17 cellular contexts compared by ENCODE assay signal in genomic region chr10:11713186-11713743, GRCh38. TPM values are rescaled to one million over a fixed set of nuclear protein-coding genes. Genes with fewer than 3 reads are reported as not detected.
A peak's percentile ranks its signal among the peaks of the same experiment; 100 is the strongest.
DNase-seq lines count a peak whose midpoint lies in the region; ATAC-seq, FAIRE-seq and TF ChIP-seq lines count a peak whose summit lies in the region.
"Had no signal": no experiment of that assay in that cellular context is flagged by ENCODE, and none has a peak within 500 bp of the region (broad histone marks: within the 10 kb centered on the region; RNA-seq: fewer than 3 reads in every experiment).

No MANE protein-coding gene starts in this region.

- H3K23ac ChIP-seq in mesenchymal stem cell (ENCODE audit: low read length in 2 of 2), result no peak overlapping the region

- H3K9me2 ChIP-seq in hepatocyte (replicated peaks; ENCODE audit: insufficient read depth), result no peaks in the 10 kb centered on the region

- H3K79me2 ChIP-seq in hepatocyte, result no peaks in the 10 kb centered on the region

- no peak overlapping the region for H2BK5ac ChIP-seq in mesenchymal stem cell (ENCODE audit: low read depth, low read length, poor library complexity, severe bottlenecking)

- H3K4me1 Mint-ChIP-seq in activated CD8-positive, alpha-beta T cell treated with anti-CD3 and anti-CD28 coated beads for 36 hours (ENCODE audit: low read depth), result peaks cover 18% of the 10 kb centered on the region
- peaks cover 34% of the 10 kb centered on the region for H3K4me1 Mint-ChIP-seq in activated CD8-positive, alpha-beta T cell treated with anti-CD3 and anti-CD28 coated beads, Interleukin-2, amount 10 ng/mL, durations not matched to agents 7 days and 5 days (ENCODE audit: low read depth)
- H3K4me1 Mint-ChIP-seq in activated B cell treated with CpG ODN at 0.5 μM for 24 hours, result peaks cover 56% of the 10 kb centered on the region
- H3K4me1 Mint-ChIP-seq in type B pancreatic cell (ENCODE audit: unreplicated experiment), result peaks cover 6% of the 10 kb centered on the region

- FAIRE-seq in HTR-8/SVneo (lab: Jason Lieb, UNC), result no peak
- FAIRE-seq: GM12892, H1 had no signal

- intact Hi-C loops in activated CD8-positive, alpha-beta T cell treated with anti-CD3 and anti-CD28 coated beads for 36 hours (cut with micrococcal nuclease), result loop anchor here (5.0 kb wide), 1 partner anchor 196 kb away; no protein-coding TSS in a partner anchor
- intact Hi-C loops in activated B cell treated with CpG ODN at 0.5 μM for 24 hours (cut with micrococcal nuclease), result loop anchor here (5.0 kb wide), 1 partner anchor 36 kb away; no protein-coding TSS in a partner anchor

- ATAC-seq in activated CD8-positive, alpha-beta T cell treated with anti-CD3 and anti-CD28 coated beads for 36 hours, result no peak
- no peak for ATAC-seq in activated CD8-positive, alpha-beta T cell treated with anti-CD3 and anti-CD28 coated beads, Interleukin-2, amount 10 ng/mL, durations not matched to agents 7 days and 5 days
- peak; percentile 27 for ATAC-seq in activated B cell treated with CpG ODN at 0.5 μM for 24 hours (ENCODE audit: low read depth)

- DNase-seq in activated CD8-positive, alpha-beta T cell treated with anti-CD3 and anti-CD28 coated beads for 36 hours, result peak; percentile 19
- DNase-seq in activated CD8-positive, alpha-beta T cell treated with anti-CD3 and anti-CD28 coated beads, Interleukin-2, amount 10 ng/mL, durations not matched to agents 7 days and 5 days, result no peak
- DNase-seq in activated B cell treated with CpG ODN at 0.5 μM for 24 hours, result no peak
- DNase-seq in hepatocyte (ENCODE audit: low spot score), result peak; percentile 55
- no peak for DNase-seq in type B pancreatic cell (ENCODE audit: extremely low spot score, unreplicated experiment)
- no peak for DNase-seq in HTR-8/SVneo (ENCODE audit: insufficient read length, low spot score)
- no peak for DNase-seq in 8988T
- DNase-seq in mesenchymal stem cell, result no peak
- DNase-seq: ACHN; activated CD4-positive, alpha-beta T cell treated with anti-CD3 and anti-CD28 coated beads for 48 hours; DMS53; NCI-H1436; NCI-H82 had no signal

- POLR2A ChIA-PET in activated CD8-positive, alpha-beta T cell treated with anti-CD3 and anti-CD28 coated beads for 36 hours (lab: Charles Lee), result no interaction called here
- POLR2A ChIA-PET in activated CD8-positive, alpha-beta T cell treated with anti-CD3 and anti-CD28 coated beads, Interleukin-2, amount 10 ng/mL, durations not matched to agents 7 days and 5 days (lab: Charles Lee), result no interaction called here
- POLR2A ChIA-PET in activated B cell treated with CpG ODN at 0.5 μM for 24 hours (lab: Charles Lee), result no interaction called here

- no peak overlapping the region for H2BK15ac ChIP-seq in mesenchymal stem cell (ENCODE audit: low read depth, poor library complexity, severe bottlenecking)

- H4K8ac ChIP-seq in mesenchymal stem cell (ENCODE audit: low read length), result no peak overlapping the region

- H3K4me1 ChIP-seq in hepatocyte (ENCODE audit: insufficient read depth), result peaks cover 11% of the 10 kb centered on the region
- no peaks in the 10 kb centered on the region for H3K4me1 ChIP-seq in mesenchymal stem cell (ENCODE audit: control insufficient read depth, insufficient read depth, low read depth, low read length)

- no peak overlapping the region for H4K91ac ChIP-seq in mesenchymal stem cell (ENCODE audit: low read length)

- H3K4me3 ChIP-seq in hepatocyte (no peak overlapping the region), mesenchymal stem cell (ENCODE audit: insufficient read depth in 1 of 2, low read depth in 1 of 2, low read length in 2 of 2) (no peak overlapping the region)
- H3K4me3 ChIP-seq: cardiac muscle cell had no signal

- H2BK12ac ChIP-seq in mesenchymal stem cell (ENCODE audit: low read length in 2 of 2), result no peak overlapping the region

- no peaks in the 10 kb centered on the region for H3K79me1 ChIP-seq in mesenchymal stem cell (replicated peaks; ENCODE audit: low read length, poor library complexity, severe bottlenecking)

- H3K4ac ChIP-seq in mesenchymal stem cell (ENCODE audit: low read depth in 1 of 2, low read length in 2 of 2), result no peak overlapping the region

- no peak overlapping the region for H3K18ac ChIP-seq in mesenchymal stem cell (ENCODE audit: low read depth in 1 of 2, low read length in 2 of 2)

- H2AFZ ChIP-seq in hepatocyte (no peak overlapping the region), mesenchymal stem cell (ENCODE audit: low read depth, low read length) (no peak overlapping the region)

- H3K14ac ChIP-seq in mesenchymal stem cell (ENCODE audit: low read length in 2 of 2), result peak overlapping the region in 1 of 2 experiments; percentile 22

- 63% methylated on average over 15 of the region's 15 CpGs for WGBS in hepatocyte (ENCODE audit: low lambda C conversion rate, missing lambda C conversion rate)
- WGBS in mesenchymal stem cell, result 89% methylated on average over 15 of the region's 15 CpGs

- CTCF ChIA-PET in activated CD8-positive, alpha-beta T cell treated with anti-CD3 and anti-CD28 coated beads for 36 hours (lab: Charles Lee), result no interaction called here
- CTCF ChIA-PET in activated CD8-positive, alpha-beta T cell treated with anti-CD3 and anti-CD28 coated beads, Interleukin-2, amount 10 ng/mL, durations not matched to agents 7 days and 5 days (lab: Charles Lee), result no interaction called here
- CTCF ChIA-PET in activated B cell treated with CpG ODN at 0.5 μM for 24 hours (lab: Charles Lee), result no interaction called here

- H3K36me3 ChIP-seq in hepatocyte (replicated peaks; ENCODE audit: insufficient read depth, low read depth), result no peaks in the 10 kb centered on the region
- H3K36me3 ChIP-seq in mesenchymal stem cell (ENCODE audit: control insufficient read depth in 1 of 2, insufficient read depth in 2 of 2, low read depth in 1 of 2, low read length in 2 of 2), result no peaks in the 10 kb centered on the region
- H3K36me3 ChIP-seq: cardiac muscle cell had no signal

- H4K20me1 ChIP-seq in hepatocyte (ENCODE audit: insufficient read depth, poor library complexity, severe bottlenecking), result no peaks in the 10 kb centered on the region

- no peak overlapping the region for H3K27ac Mint-ChIP-seq in activated CD8-positive, alpha-beta T cell treated with anti-CD3 and anti-CD28 coated beads for 36 hours
- no peak overlapping the region for H3K27ac Mint-ChIP-seq in activated CD8-positive, alpha-beta T cell treated with anti-CD3 and anti-CD28 coated beads, Interleukin-2, amount 10 ng/mL, durations not matched to agents 7 days and 5 days
- H3K27ac Mint-ChIP-seq in activated B cell treated with CpG ODN at 0.5 μM for 24 hours (no peak overlapping the region), type B pancreatic cell (peak overlapping the region; percentile 25)

- no peak overlapping the region for H3K4me3 Mint-ChIP-seq in activated CD8-positive, alpha-beta T cell treated with anti-CD3 and anti-CD28 coated beads for 36 hours
- H3K4me3 Mint-ChIP-seq in activated CD8-positive, alpha-beta T cell treated with anti-CD3 and anti-CD28 coated beads, Interleukin-2, amount 10 ng/mL, durations not matched to agents 7 days and 5 days, result no peak overlapping the region
- H3K4me3 Mint-ChIP-seq in activated B cell treated with CpG ODN at 0.5 μM for 24 hours (no peak overlapping the region), type B pancreatic cell (no peak overlapping the region)

- H2AK5ac ChIP-seq in mesenchymal stem cell (ENCODE audit: low read length, severe bottlenecking), result no peak overlapping the region

- no peak for TF ChIP-seq CTCF in activated CD8-positive, alpha-beta T cell treated with anti-CD3 and anti-CD28 coated beads for 36 hours (IDR thresholded peaks at IDR 0.05)
- no peak for TF ChIP-seq CTCF in activated B cell treated with CpG ODN at 0.5 μM for 24 hours (IDR thresholded peaks at IDR 0.05)
- TF ChIP-seq CTCF in hepatocyte (IDR thresholded peaks at IDR 0.05; ENCODE audit: poor library complexity), result no peak
- TF ChIP-seq CTCF in type B pancreatic cell (conservative IDR thresholded peaks at IDR 0.05), result no peak

- H3K27ac ChIP-seq in hepatocyte, result no peak overlapping the region
- no peak overlapping the region for H3K27ac ChIP-seq in mesenchymal stem cell (ENCODE audit: low read length, poor library complexity, severe bottlenecking)
- H3K27ac ChIP-seq: cardiac muscle cell, epithelial cell of prostate had no signal

- no peaks in the 10 kb centered on the region for H3K36me3 Mint-ChIP-seq in activated CD8-positive, alpha-beta T cell treated with anti-CD3 and anti-CD28 coated beads for 36 hours (ENCODE audit: low read depth)
- no peaks in the 10 kb centered on the region for H3K36me3 Mint-ChIP-seq in activated CD8-positive, alpha-beta T cell treated with anti-CD3 and anti-CD28 coated beads, Interleukin-2, amount 10 ng/mL, durations not matched to agents 7 days and 5 days (ENCODE audit: low read depth)
- H3K36me3 Mint-ChIP-seq in activated B cell treated with CpG ODN at 0.5 μM for 24 hours (ENCODE audit: low read depth) (no peaks in the 10 kb centered on the region), type B pancreatic cell (no peaks in the 10 kb centered on the region)

- H3K27me3 Mint-ChIP-seq in activated CD8-positive, alpha-beta T cell treated with anti-CD3 and anti-CD28 coated beads for 36 hours, result peaks cover 49% of the 10 kb centered on the region
- H3K27me3 Mint-ChIP-seq in activated CD8-positive, alpha-beta T cell treated with anti-CD3 and anti-CD28 coated beads, Interleukin-2, amount 10 ng/mL, durations not matched to agents 7 days and 5 days (ENCODE audit: low read depth), result peaks cover 55% of the 10 kb centered on the region
- H3K27me3 Mint-ChIP-seq in activated B cell treated with CpG ODN at 0.5 μM for 24 hours (no peaks in the 10 kb centered on the region), type B pancreatic cell (no peaks in the 10 kb centered on the region)

- no peak overlapping the region for H2BK120ac ChIP-seq in mesenchymal stem cell (ENCODE audit: low read depth, low read length)

- peaks cover 3% of the 10 kb centered on the region for H3K9me3 Mint-ChIP-seq in activated CD8-positive, alpha-beta T cell treated with anti-CD3 and anti-CD28 coated beads for 36 hours
- H3K9me3 Mint-ChIP-seq in activated CD8-positive, alpha-beta T cell treated with anti-CD3 and anti-CD28 coated beads, Interleukin-2, amount 10 ng/mL, durations not matched to agents 7 days and 5 days (ENCODE audit: insufficient read depth), result peaks cover 3% of the 10 kb centered on the region
- H3K9me3 Mint-ChIP-seq in activated B cell treated with CpG ODN at 0.5 μM for 24 hours (peaks cover 5% of the 10 kb centered on the region), type B pancreatic cell (no peaks in the 10 kb centered on the region)

- H3K27me3 ChIP-seq in hepatocyte (no peaks in the 10 kb centered on the region), mesenchymal stem cell (ENCODE audit: control insufficient read depth in 1 of 2, insufficient read depth in 1 of 2, low read length in 2 of 2) (peaks cover 27 to 34% of the 10 kb centered on the region in 2 experiments)
- H3K27me3 ChIP-seq: cardiac muscle cell had no signal

- no peak overlapping the region for H3K4me2 ChIP-seq in hepatocyte
- no peak overlapping the region for H3K4me2 ChIP-seq in mesenchymal stem cell (ENCODE audit: low read length, poor library complexity, severe bottlenecking)

- H3K9me3 ChIP-seq in hepatocyte (ENCODE audit: low read depth), result no peaks in the 10 kb centered on the region
- H3K9me3 ChIP-seq in mesenchymal stem cell (ENCODE audit: control insufficient read depth, low read length), result peaks cover 11% of the 10 kb centered on the region

- H3K9ac ChIP-seq in mesenchymal stem cell (ENCODE audit: low read length), result no peak overlapping the region

RNA-seq across cellular contexts. Expression of gene ECHDC3, which starts 28.9 kb away (rescaled TPM):
- 1 to 10 TPM; 1.1 to 1.7 TPM for total RNA-seq in activated CD8-positive, alpha-beta T cell treated with anti-CD3 and anti-CD28 coated beads for 36 hours
- total RNA-seq in activated CD8-positive, alpha-beta T cell treated with anti-CD3 and anti-CD28 coated beads, Interleukin-2, amount 10 ng/mL, durations not matched to agents 7 days and 5 days, result 1 to 10 TPM; 1.2 to 1.4 TPM
- total RNA-seq in activated B cell treated with CpG ODN at 0.5 μM for 24 hours (10.1 and 12.5 TPM in 2 replicates), hepatocyte (14.8 and 16.1 TPM in 2 replicates), type B pancreatic cell (ENCODE audit: low replicate concordance) (4.0 and 6.1 TPM in 2 replicates)
- polyA plus RNA-seq in hepatocyte, result 8.8 and 13.2 TPM in 2 replicates
- 2.7 TPM for polyA plus RNA-seq in mesenchymal stem cell (2013, experiment 1 of 2)
- polyA plus RNA-seq in mesenchymal stem cell (2013, experiment 2 of 2), result 2.6 TPM

Comparison
In these comparisons a context has a peak if more than half of its experiments do, and no peak if none do; other contexts are left out.
1. DNase-seq: peak in activated CD8-positive, alpha-beta T cell treated with anti-CD3 and anti-CD28 coated beads for 36 hours (single experiment) and hepatocyte (single experiment); none in activated CD8-positive, alpha-beta T cell treated with anti-CD3 and anti-CD28 coated beads, Interleukin-2, amount 10 ng/mL, durations not matched to agents 7 days and 5 days (single experiment), activated B cell treated with CpG ODN at 0.5 μM for 24 hours (single experiment), type B pancreatic cell (single experiment), HTR-8/SVneo (single experiment), 8988T (single experiment) and mesenchymal stem cell (single experiment).